21 cellular contexts compared by ENCODE assay signal in the genomic region with DNA sequence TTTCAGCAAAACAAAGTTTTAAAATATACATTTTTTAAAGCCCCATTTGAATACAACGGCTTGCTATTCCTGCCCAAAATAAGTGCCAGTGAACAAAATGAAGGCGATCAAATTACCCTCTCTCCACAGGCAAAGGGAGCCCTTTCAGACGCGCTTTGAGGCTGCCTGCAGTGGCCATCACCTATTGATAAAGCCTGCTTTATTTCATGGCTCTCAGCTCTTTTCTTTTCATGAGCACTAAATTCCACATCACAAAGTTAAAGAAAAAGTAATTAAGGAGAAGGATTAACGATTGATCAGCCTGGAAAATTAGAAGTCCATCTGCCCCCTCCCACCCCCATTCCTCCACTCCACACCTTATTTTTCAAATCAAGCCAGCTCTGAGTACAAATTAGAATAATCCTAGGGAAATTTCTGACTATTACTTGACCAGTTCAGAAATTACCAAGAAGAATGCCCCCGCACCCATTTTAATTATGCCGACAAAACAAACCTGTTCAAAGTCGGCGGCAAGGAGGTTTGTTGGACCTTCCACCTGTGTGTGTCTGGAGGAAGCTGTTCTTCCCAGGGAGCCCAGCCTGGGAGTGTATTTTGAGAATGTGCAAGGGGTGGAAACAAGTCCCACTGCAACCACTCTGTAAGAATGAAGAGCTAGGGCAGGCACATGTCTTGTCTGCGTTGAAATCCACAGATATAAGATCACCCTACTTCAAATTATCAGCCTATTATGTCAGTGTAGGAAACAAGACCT.
DNase-seq lines count a peak whose midpoint lies in the region; ATAC-seq and TF ChIP-seq lines count a peak whose summit lies in the region.
"Had no signal": no experiment of that assay in that cellular context is flagged by ENCODE, and none has a peak within 500 bp of the region (broad histone marks: within the 10 kb centered on the region; RNA-seq: fewer than 3 reads in every experiment).

No MANE protein-coding gene starts in this region.

- no peaks in the 10 kb centered on the region for H3K4me1 Mint-ChIP-seq in CD8-positive, alpha-beta T cell (ENCODE audit: low read depth)
- H3K4me1 Mint-ChIP-seq: CD4-positive, alpha-beta memory T cell had no signal

- no peaks in the 10 kb centered on the region for H3K36me3 ChIP-seq in iPS-18a (ENCODE audit: control insufficient read depth, low read depth, low read length)
- no peaks in the 10 kb centered on the region for H3K36me3 ChIP-seq in CD8-positive, alpha-beta T cell (ENCODE audit: insufficient read depth, low read length)
- H3K36me3 ChIP-seq in smooth muscle cell (ENCODE audit: low read depth), result no peaks in the 10 kb centered on the region
- H3K36me3 ChIP-seq: MG63 had no signal

- peak overlapping the region; percentile 7 for H3K4me3 ChIP-seq in iPS-18a (ENCODE audit: low read length)
- no peak overlapping the region for H3K4me3 ChIP-seq in CD8-positive, alpha-beta T cell (ENCODE audit: low read depth, low read length)
- H3K4me3 ChIP-seq in smooth muscle cell, result no peak overlapping the region
- H3K4me3 ChIP-seq: GM12878, MG63 had no signal

- H2AFZ ChIP-seq in smooth muscle cell (ENCODE audit: low read depth), result no peak overlapping the region

- no peaks in the 10 kb centered on the region for H3K79me2 ChIP-seq in smooth muscle cell (ENCODE audit: low read depth)

- no peaks in the 10 kb centered on the region for H3K9me3 Mint-ChIP-seq in CD8-positive, alpha-beta T cell

- intact Hi-C loops in CD8-positive, alpha-beta T cell (cut with DNase I, micrococcal nuclease), result no loop called here

- no peaks in the 10 kb centered on the region for H3K9me3 ChIP-seq in iPS-18a (ENCODE audit: control insufficient read depth, low read depth, low read length)
- H3K9me3 ChIP-seq in CD8-positive, alpha-beta T cell (ENCODE audit: low read length), result no peaks in the 10 kb centered on the region
- no peaks in the 10 kb centered on the region for H3K9me3 ChIP-seq in smooth muscle cell (replicated peaks; ENCODE audit: low read depth)
- H3K9me3 ChIP-seq: MG63 had no signal

- H3K36me3 Mint-ChIP-seq in CD8-positive, alpha-beta T cell, result no peaks in the 10 kb centered on the region
- H3K36me3 Mint-ChIP-seq: CD4-positive, alpha-beta memory T cell had no signal

- TF ChIP-seq CTCF in CD8-positive, alpha-beta T cell (IDR thresholded peaks at IDR 0.05), result no peak
- TF ChIP-seq CTCF in smooth muscle cell (IDR thresholded peaks at IDR 0.05; ENCODE audit: borderline replicate concordance, insufficient read depth, poor library complexity, severe bottlenecking), result no peak

- H3K9ac ChIP-seq in iPS-18a (ENCODE audit: low read length) (no peak overlapping the region), smooth muscle cell (ENCODE audit: low read depth) (no peak overlapping the region)

- WGBS in smooth muscle cell (ENCODE audit: low lambda C conversion rate), result 71% methylated on average over 10 of the region's 10 CpGs

- no peak overlapping the region for H3K4me3 Mint-ChIP-seq in CD8-positive, alpha-beta T cell
- H3K4me3 Mint-ChIP-seq: CD4-positive, alpha-beta memory T cell had no signal

- H3K4me1 ChIP-seq in iPS-18a (ENCODE audit: control insufficient read depth, low read depth, low read length) (peaks cover 30% of the 10 kb centered on the region), smooth muscle cell (ENCODE audit: low read depth) (peaks cover 28% of the 10 kb centered on the region)
- no peaks in the 10 kb centered on the region for H3K4me1 ChIP-seq in CD8-positive, alpha-beta T cell (ENCODE audit: insufficient read depth, low read length)

- CTCF ChIA-PET in CD8-positive, alpha-beta T cell (lab: Charles Lee), result interaction anchor here (0.7 kb wide), 1 partner anchor 19 kb away, joined by 3 read pairs; no protein-coding TSS in a partner anchor

- H3F3A ChIP-seq in smooth muscle cell (ENCODE audit: low read depth), result no peaks in the 10 kb centered on the region

- H3K4me2 ChIP-seq in smooth muscle cell, result no peak overlapping the region

- H3K27ac ChIP-seq in iPS-18a (ENCODE audit: low read length) (no peak overlapping the region), smooth muscle cell (ENCODE audit: low read depth) (no peak overlapping the region)
- H3K27ac ChIP-seq in CD8-positive, alpha-beta T cell (ENCODE audit: low read depth, low read length), result no peak overlapping the region

- H3K27me3 ChIP-seq in iPS-18a (ENCODE audit: control insufficient read depth, insufficient read depth, low read length) (no peaks in the 10 kb centered on the region), smooth muscle cell (ENCODE audit: low read depth) (no peaks in the 10 kb centered on the region)
- no peaks in the 10 kb centered on the region for H3K27me3 ChIP-seq in CD8-positive, alpha-beta T cell (ENCODE audit: insufficient read depth, low read length)
- H3K27me3 ChIP-seq: MG63 had no signal

- H3K27me3 Mint-ChIP-seq in CD8-positive, alpha-beta T cell (ENCODE audit: low read depth), result peaks cover 2% of the 10 kb centered on the region

- H3K27ac Mint-ChIP-seq in CD8-positive, alpha-beta T cell, result no peak overlapping the region

- ATAC-seq in CD8-positive, alpha-beta T cell, result no peak
- ATAC-seq: GM12878 had no signal

- POLR2A ChIA-PET in CD8-positive, alpha-beta T cell (lab: Charles Lee), result no interaction called here

- DNase-seq in NCI-H1417 (lab: John Stamatoyannopoulos, UW) (peak in 2 of 3 experiments; percentile 68 to 74), NCI-H1417 treated with DMSO at 0.1 percent for 48 hours (lab: John Stamatoyannopoulos, UW) (no peak), NCI-H69 (lab: John Stamatoyannopoulos, UW) (peak; percentile 80), NCI-H187 (lab: John Stamatoyannopoulos, UW) (no peak), smooth muscle cell (lab: John Stamatoyannopoulos, UW; ENCODE audit: unreplicated experiment) (no peak), dedifferentiated amniotic fluid mesenchymal stem cell (ENCODE audit: extremely low spot score) (no peak)
- no peak for DNase-seq in CD8-positive, alpha-beta T cell
- DNase-seq: 8988T; CD4-positive, alpha-beta memory T cell; GDM1; GOT3; IMR-90; Karpas-422; MG63; NCI-H1092 treated with DMSO at 0.1 percent for 48 hours; NCI-H2081; NCI-H526 treated with DMSO at 0.1 percent for 48 hours; OCI-M1; SIG-M5 had no signal

- H4K20me1 ChIP-seq in smooth muscle cell (ENCODE audit: low read depth), result no peaks in the 10 kb centered on the region

Comparison
In these comparisons a context has a peak if more than half of its experiments do, and no peak if none do; other contexts are left out.
1. DNase-seq: peak in NCI-H1417 (2 of 3) and NCI-H69 (single experiment); none in NCI-H1417 treated with DMSO at 0.1 percent for 48 hours (single experiment), NCI-H187 (0 of 2), CD8-positive, alpha-beta T cell (0 of 7), smooth muscle cell (single experiment) and dedifferentiated amniotic fluid mesenchymal stem cell (single experiment).